ENCODE assay signal across 8 cellular contexts in the genomic region with DNA sequence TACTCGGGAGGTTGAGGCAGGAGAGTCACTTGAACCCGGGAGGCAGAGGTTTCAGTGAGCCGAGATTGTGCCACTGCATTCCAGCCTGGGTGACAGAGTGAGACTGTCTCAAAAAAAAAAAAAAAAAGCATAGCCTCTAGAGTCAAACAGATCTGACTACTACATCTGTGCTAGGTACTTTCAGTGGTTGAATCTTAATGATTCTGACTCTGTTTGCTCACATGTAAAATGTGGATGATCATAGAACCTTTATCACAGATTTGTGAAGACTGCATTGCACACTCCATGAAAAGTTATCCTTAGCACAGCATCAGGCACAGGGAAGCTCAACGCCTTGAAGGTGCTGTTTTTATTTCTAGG. TPM values are rescaled to one million over a fixed set of nuclear protein-coding genes. Genes with fewer than 3 reads are reported as not detected.
"Had no signal": no experiment of that assay in that cellular context is flagged by ENCODE, and none has a peak within 500 bp of the region (broad histone marks: within the 10 kb centered on the region; RNA-seq: fewer than 3 reads in every experiment).

No MANE protein-coding gene starts in this region.

RNA-seq across cellular contexts. Expression of gene CYP2A6, which starts 17.8 kb away (rescaled TPM):
- total RNA-seq: activated T-helper 1 cell treated with anti-CD3 and anti-CD28 coated beads, Interleukin-12 subunit alpha, Interleukin-12 subunit beta, Interleukin-2, Interleukin-4 antibody, amounts not matched to agents 30 ng/mL and 10 ng/mL and 1 ng/mL, durations not matched to agents 14 hours and 24 hours and 36 hours; frontal cortex; kidney; left ventricle myocardium inferior; natural killer cell treated with Interleukin-12 subunit alpha and Interleukin-12 subunit beta and Interleukin-15 and Interleukin-18, amount 100 ng/mL, for 72 hours; skeletal muscle tissue; T-helper 2 cell treated with Interferon-gamma antibody and Interleukin-4, amounts not matched to agents 100 ng/mL and 5 ng/mL, for 36 hours had no signal

RNA-seq across cellular contexts. Expression of gene CYP2A7, which starts 49.6 kb away (rescaled TPM):
- total RNA-seq: activated naive CD4-positive, alpha-beta T cell treated with anti-CD3 and anti-CD28 coated beads, Interleukin-2, amount 50 U/mL, for 72 hours; activated T-helper 1 cell treated with anti-CD3 and anti-CD28 coated beads, Interleukin-12 subunit alpha, Interleukin-12 subunit beta, Interleukin-2, Interleukin-4 antibody, amounts not matched to agents 30 ng/mL and 10 ng/mL and 1 ng/mL, durations not matched to agents 14 hours and 24 hours and 36 hours; frontal cortex; kidney; left ventricle myocardium inferior; natural killer cell treated with Interleukin-12 subunit alpha and Interleukin-12 subunit beta and Interleukin-15 and Interleukin-18, amount 100 ng/mL, for 72 hours; skeletal muscle tissue; T-helper 2 cell treated with Interferon-gamma antibody and Interleukin-4, amounts not matched to agents 100 ng/mL and 5 ng/mL, for 36 hours had no signal

RNA-seq across cellular contexts. Expression of gene MIA, which starts 57.1 kb away (rescaled TPM):
- total RNA-seq: activated naive CD4-positive, alpha-beta T cell treated with anti-CD3 and anti-CD28 coated beads, Interleukin-2, amount 50 U/mL, for 72 hours; frontal cortex; left ventricle myocardium inferior had no signal
